ENCODE assay signal across 11 cellular contexts in genomic region chr4:186554485-186554884, GRCh38. TPM values are rescaled to one million over a fixed set of nuclear protein-coding genes. Genes with fewer than 3 reads are reported as not detected.
DNase-seq lines count a peak whose midpoint lies in the region; ATAC-seq and TF ChIP-seq lines count a peak whose summit lies in the region.
"Had no signal": no experiment of that assay in that cellular context is flagged by ENCODE, and none has a peak within 500 bp of the region (broad histone marks: within the 10 kb centered on the region; RNA-seq: fewer than 3 reads in every experiment).

No MANE protein-coding gene starts in this region.

- TF ChIP-seq CTCF in cardiac muscle cell (IDR thresholded peaks at IDR 0.05; ENCODE audit: low read depth, low read length) (peak; percentile 25), body of pancreas (IDR thresholded peaks at IDR 0.05) (peak in 2 of 7 experiments; percentile 19 to 33), upper lobe of right lung (IDR thresholded peaks at IDR 0.05) (no peak)

- H3K4me3 ChIP-seq in cardiac muscle cell (peak overlapping the region; percentile 46), body of pancreas (peak overlapping the region in 1 of 2 donors; percentile 17), upper lobe of right lung (peak overlapping the region; percentile 14)

- H3K27me3 ChIP-seq in cardiac muscle cell (peaks cover 44% of the 10 kb centered on the region), body of pancreas (no peaks in the 10 kb centered on the region), upper lobe of right lung (peaks cover 42% of the 10 kb centered on the region)

- DNase-seq in cardiac muscle cell (ENCODE audit: low read depth in 1 of 2, low spot score in 1 of 2) (peak; percentile 39 to 46), left cardiac atrium (no peak), body of pancreas (peak; percentile 30 to 57 (median 40)), left kidney (ENCODE audit: low read depth, low spot score) (peak; percentile 78), upper lobe of right lung (no peak), posterior vena cava (ENCODE audit: low spot score) (no peak), occipital lobe (lab: John Stamatoyannopoulos, UW) (no peak), SW 1271 (lab: John Stamatoyannopoulos, UW) (no peak)
- DNase-seq: activated T-cell treated with anti-CD3 and anti-CD28 coated beads, Interleukin-2, amount 50 U/mL, for 4 hours; CD4-positive, CD25-positive, alpha-beta regulatory T cell had no signal

- intact Hi-C loops in left cardiac atrium (cut with DNase I): no loop called here
- intact Hi-C loops in body of pancreas (cut with DNase I): no loop called here
- intact Hi-C loops in upper lobe of right lung (cut with DNase I): no loop called here
- intact Hi-C loops in posterior vena cava (cut with DNase I): no loop called here

- ATAC-seq in left cardiac atrium: no peak
- peak; percentile 59 for ATAC-seq in body of pancreas
- peak; percentile 56 for ATAC-seq in upper lobe of right lung
- ATAC-seq: activated T-cell treated with anti-CD3 and anti-CD28 coated beads, Interleukin-2, amount 50 U/mL, for 4 hours had no signal

- no peak overlapping the region for H3K27ac ChIP-seq in cardiac muscle cell
- H3K27ac ChIP-seq in body of pancreas: peak overlapping the region; percentile 15 to 82 (median 48)
- H3K27ac ChIP-seq in upper lobe of right lung: no peak overlapping the region

- TF ChIP-seq POLR2A in body of pancreas (IDR thresholded peaks at IDR 0.05): no peak

- H3K4me1 ChIP-seq in cardiac muscle cell (ENCODE audit: low read depth) (no peaks in the 10 kb centered on the region), body of pancreas (peaks cover 15% of the 10 kb centered on the region), upper lobe of right lung (no peaks in the 10 kb centered on the region)

- H3K9me3 ChIP-seq in cardiac muscle cell (ENCODE audit: low read depth): no peaks in the 10 kb centered on the region
- no peaks in the 10 kb centered on the region for H3K9me3 ChIP-seq in body of pancreas
- H3K9me3 ChIP-seq in upper lobe of right lung: no peaks in the 10 kb centered on the region

- WGBS in body of pancreas, 2 donors: 1 to 5% methylated on average over 12 to 13 of the region's 13 CpGs

- H3K36me3 ChIP-seq in cardiac muscle cell (no peaks in the 10 kb centered on the region), body of pancreas (replicated peaks in 1 of 2; ENCODE audit: insufficient read depth in 1 of 2, low read depth in 2 of 2) (no peaks in the 10 kb centered on the region), upper lobe of right lung (no peaks in the 10 kb centered on the region)

RNA-seq across cellular contexts. Expression of gene MTNR1A, which starts 0.9 kb away (rescaled TPM):
- 0.60 TPM in 1 of 2 replicates, not detected in the other for total RNA-seq in cardiac muscle cell
- 0.10 TPM in 1 of 2 replicates, not detected in the other for polyA plus RNA-seq in cardiac muscle cell
- not detected for total RNA-seq in left cardiac atrium
- 1 to 10 TPM; 1.3 to 1.6 TPM for total RNA-seq in body of pancreas
- not detected for total RNA-seq in upper lobe of right lung
- not detected for total RNA-seq in posterior vena cava
- total RNA-seq in occipital lobe: 0.94 TPM
- total RNA-seq: activated T-cell treated with anti-CD3 and anti-CD28 coated beads, Interleukin-2, amount 50 U/mL, for 4 hours; CD4-positive, CD25-positive, alpha-beta regulatory T cell; NCI-H460 had no signal
- polyA plus RNA-seq: CD4-positive, CD25-positive, alpha-beta regulatory T cell had no signal

Comparison
In these comparisons a context has a peak if more than half of its experiments do, and no peak if none do; other contexts are left out.
1. DNase-seq: peak in cardiac muscle cell (2 of 2), body of pancreas (4 of 4) and left kidney (single experiment); none in left cardiac atrium (single experiment), upper lobe of right lung (single experiment), posterior vena cava (single experiment), occipital lobe (single experiment) and SW 1271 (0 of 2).
2. H3K27ac ChIP-seq: peak in body of pancreas (4 of 4); none in cardiac muscle cell (single experiment) and upper lobe of right lung (single experiment).
3. ATAC-seq: peak in body of pancreas (single experiment) and upper lobe of right lung (single experiment); none in left cardiac atrium (0 of 2).